Comparison of ENCODE assay signal across 17 cellular contexts in the genomic region with DNA sequence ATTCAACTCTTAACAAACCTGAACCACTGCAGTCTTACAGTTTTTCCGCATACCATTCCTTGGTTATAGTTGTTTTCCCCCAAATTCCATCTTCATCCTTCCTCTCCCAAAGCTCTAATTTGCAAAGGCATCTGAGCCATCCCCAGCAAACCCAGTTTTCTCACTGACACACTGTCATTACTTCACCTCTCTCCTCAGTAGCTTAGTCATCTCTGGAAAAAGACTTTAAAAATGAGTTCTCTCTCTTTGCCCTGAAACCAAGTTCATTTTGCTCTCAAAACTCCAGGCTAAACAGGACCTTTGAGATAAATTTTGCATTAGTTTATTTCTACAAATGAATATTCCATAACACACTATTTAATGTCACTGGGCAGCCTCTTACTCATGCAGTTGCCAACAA.
DNase-seq lines count a peak whose midpoint lies in the region; ATAC-seq and TF ChIP-seq lines count a peak whose summit lies in the region.
"Had no signal": no experiment of that assay in that cellular context is flagged by ENCODE, and none has a peak within 500 bp of the region (broad histone marks: within the 10 kb centered on the region; RNA-seq: fewer than 3 reads in every experiment).

No MANE protein-coding gene starts in this region.

- TF ChIP-seq CTCF in endothelial cell (IDR thresholded peaks at IDR 0.05; ENCODE audit: unreplicated experiment), result no peak

- ATAC-seq in HG03565 (IDR thresholded peaks at IDR 0.05; ENCODE audit: unreplicated experiment) (peak; percentile 53), HG03432 (IDR thresholded peaks at IDR 0.05; ENCODE audit: unreplicated experiment) (no peak), GM21737 (IDR thresholded peaks at IDR 0.05; ENCODE audit: unreplicated experiment) (no peak)
- ATAC-seq: A549; CD8-positive, alpha-beta T cell had no signal

- no peak overlapping the region for H3K4me3 Mint-ChIP-seq in T-helper 2 cell treated with Interferon-gamma antibody and Interleukin-4, amounts not matched to agents 5 μg/mL and 100 μg/mL, for 36 hours
- H3K4me3 Mint-ChIP-seq in endothelial cell (ENCODE audit: unreplicated experiment), result no peak overlapping the region
- H3K4me3 Mint-ChIP-seq: CD14-positive monocyte; CD8-positive, alpha-beta T cell; H9 had no signal

- no peak for DNase-seq in T-helper 2 cell treated with Interferon-gamma antibody and Interleukin-4, amounts not matched to agents 5 μg/mL and 100 μg/mL, for 36 hours (ENCODE audit: low spot score)
- DNase-seq in endothelial cell (ENCODE audit: low spot score), result no peak
- peak; percentile 3 for DNase-seq in renal cortical epithelial cell (ENCODE audit: low read depth)
- no peak for DNase-seq in NOMO-1 treated with DMSO at 0.1 percent for 48 hours (lab: John Stamatoyannopoulos, UW; ENCODE audit: unreplicated experiment)
- DNase-seq: BE2C; CD8-positive, alpha-beta T cell; COR-L47; DMS153; DMS79 treated with DMSO at 0.1 percent for 48 hours; EL; GOT3; H9 had no signal

- H3K36me3 Mint-ChIP-seq in T-helper 2 cell treated with Interferon-gamma antibody and Interleukin-4, amounts not matched to agents 5 μg/mL and 100 μg/mL, for 36 hours (ENCODE audit: low read depth), result no peaks in the 10 kb centered on the region
- no peaks in the 10 kb centered on the region for H3K36me3 Mint-ChIP-seq in endothelial cell (ENCODE audit: low read depth, unreplicated experiment)
- H3K36me3 Mint-ChIP-seq: CD14-positive monocyte; CD8-positive, alpha-beta T cell had no signal

- H3K4me1 Mint-ChIP-seq in T-helper 2 cell treated with Interferon-gamma antibody and Interleukin-4, amounts not matched to agents 5 μg/mL and 100 μg/mL, for 36 hours (ENCODE audit: low read depth), result peaks cover 8% of the 10 kb centered on the region
- peaks cover 36% of the 10 kb centered on the region for H3K4me1 Mint-ChIP-seq in endothelial cell (ENCODE audit: unreplicated experiment)

- H3K27me3 Mint-ChIP-seq in T-helper 2 cell treated with Interferon-gamma antibody and Interleukin-4, amounts not matched to agents 5 μg/mL and 100 μg/mL, for 36 hours (ENCODE audit: low read depth), result peaks cover 10% of the 10 kb centered on the region
- H3K27me3 Mint-ChIP-seq in endothelial cell (ENCODE audit: unreplicated experiment), result no peaks in the 10 kb centered on the region

- peak overlapping the region; percentile 2 for H3K27ac Mint-ChIP-seq in T-helper 2 cell treated with Interferon-gamma antibody and Interleukin-4, amounts not matched to agents 5 μg/mL and 100 μg/mL, for 36 hours
- peak overlapping the region; percentile 19 for H3K27ac Mint-ChIP-seq in endothelial cell (ENCODE audit: unreplicated experiment)
- H3K27ac Mint-ChIP-seq: CD14-positive monocyte; CD8-positive, alpha-beta T cell had no signal

- no peaks in the 10 kb centered on the region for H3K9me3 Mint-ChIP-seq in T-helper 2 cell treated with Interferon-gamma antibody and Interleukin-4, amounts not matched to agents 5 μg/mL and 100 μg/mL, for 36 hours
- H3K9me3 Mint-ChIP-seq in endothelial cell (ENCODE audit: unreplicated experiment), result no peaks in the 10 kb centered on the region
- H3K9me3 Mint-ChIP-seq: CD8-positive, alpha-beta T cell; H9 had no signal
